Comparison of ENCODE assay signal across 19 cellular contexts in the genomic region with DNA sequence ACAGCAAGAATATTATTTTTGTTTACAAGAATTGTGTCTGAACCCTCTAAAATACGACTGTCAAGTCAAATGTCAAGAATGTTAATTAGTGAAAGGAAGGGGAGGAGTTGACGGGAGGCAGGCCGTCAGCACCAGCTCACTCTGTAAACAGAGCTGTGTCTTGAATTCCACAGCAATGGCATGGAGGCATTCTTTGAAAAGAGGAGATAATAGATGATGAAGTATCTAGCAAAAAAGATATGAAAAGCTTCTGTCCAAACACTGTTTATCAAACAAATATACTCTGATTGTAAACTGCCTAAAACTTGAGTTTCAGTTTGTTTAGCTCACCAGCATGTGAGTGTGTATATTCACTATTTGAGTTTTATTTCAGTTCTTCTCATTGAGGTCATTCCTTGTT.
A peak's percentile ranks its signal among the peaks of the same experiment; 100 is the strongest.
DNase-seq lines count a peak whose midpoint lies in the region; ATAC-seq and TF ChIP-seq lines count a peak whose summit lies in the region.
"Had no signal": no experiment of that assay in that cellular context is flagged by ENCODE, and none has a peak within 500 bp of the region (broad histone marks: within the 10 kb centered on the region; RNA-seq: fewer than 3 reads in every experiment).

No MANE protein-coding gene starts in this region.

- intact Hi-C loops in tibial artery (cut with DNase I; ENCODE audit: low total_unique reads) = no loop called here
- intact Hi-C loops in sciatic nerve (cut with DNase I) = no loop called here

- peaks cover 6% of the 10 kb centered on the region for H3K36me3 Mint-ChIP-seq in activated CD8-positive, alpha-beta memory T cell treated with anti-CD3 and anti-CD28 coated beads, Interleukin-2, amount 10 ng/mL, durations not matched to agents 7 days and 5 days
- H3K36me3 Mint-ChIP-seq: neural progenitor cell had no signal

- no peaks in the 10 kb centered on the region for H3K9me3 Mint-ChIP-seq in activated CD8-positive, alpha-beta memory T cell treated with anti-CD3 and anti-CD28 coated beads, Interleukin-2, amount 10 ng/mL, durations not matched to agents 7 days and 5 days (ENCODE audit: low read depth)
- H3K9me3 Mint-ChIP-seq: dendritic cell treated with granulocyte-macrophage colony-stimulating factor and Interleukin-4, amounts not matched to agents 40 ng/mL and 50 ng/mL, for 4 days; T-helper 1 cell treated with Interleukin-12 subunit alpha and Interleukin-12 subunit beta and Interleukin-4 antibody, amounts not matched to agents 30 μg/mL and 1 μg/mL, for 36 hours had no signal

- H3K4me1 Mint-ChIP-seq in activated CD8-positive, alpha-beta memory T cell treated with anti-CD3 and anti-CD28 coated beads, Interleukin-2, amount 10 ng/mL, durations not matched to agents 7 days and 5 days = peaks cover 9% of the 10 kb centered on the region

- no peaks in the 10 kb centered on the region for H3K27me3 ChIP-seq in tibial artery
- H3K27me3 ChIP-seq: ascending aorta, neural progenitor cell had no signal

- H3K4me3 ChIP-seq in tibial artery = no peak overlapping the region
- H3K4me3 ChIP-seq: ascending aorta, GM12878, neural progenitor cell, thoracic aorta had no signal

- CTCF ChIA-PET in activated CD8-positive, alpha-beta memory T cell treated with anti-CD3 and anti-CD28 coated beads, Interleukin-2, amount 10 ng/mL, durations not matched to agents 7 days and 5 days (lab: Charles Lee) = interaction anchor here (0.6 kb wide), 1 partner anchor 779 kb away, joined by 3 read pairs; no protein-coding TSS in a partner anchor

- TF ChIP-seq CTCF in tibial artery (IDR thresholded peaks at IDR 0.05) = no peak

- no peaks in the 10 kb centered on the region for H3K9me3 ChIP-seq in tibial artery
- H3K9me3 ChIP-seq: ascending aorta, thoracic aorta had no signal

- H3K36me3 ChIP-seq in tibial artery = no peaks in the 10 kb centered on the region
- H3K36me3 ChIP-seq: ascending aorta, neural progenitor cell, thoracic aorta had no signal

- DNase-seq in HT-29 (ENCODE audit: low spot score) = peak; percentile 29
- DNase-seq in astrocyte of the hippocampus (ENCODE audit: low read depth, low spot score) = peak; percentile 43
- peak; percentile 59 for DNase-seq in left kidney (ENCODE audit: low read depth, low spot score)
- DNase-seq in tibial artery = no peak
- no peak for DNase-seq in sciatic nerve (ENCODE audit: low spot score)
- DNase-seq in foreskin melanocyte = no peak
- DNase-seq in activated CD8-positive, alpha-beta memory T cell treated with anti-CD3 and anti-CD28 coated beads, Interleukin-2, amount 10 ng/mL, durations not matched to agents 7 days and 5 days = no peak
- DNase-seq: activated CD4-positive, CD25-positive, alpha-beta regulatory T cell; activated effector memory CD4-positive, alpha-beta T cell treated with Interleukin-2 at 50 U/mL for 16 hours; NCI-H2081; RPMI8226 had no signal

- peaks cover 0 to 52% (median 13%) of the 10 kb centered on the region in 4 donors for H3K4me1 ChIP-seq in tibial artery
- H3K4me1 ChIP-seq: neural progenitor cell had no signal

- ATAC-seq in sciatic nerve (no peak), GM18519 (IDR thresholded peaks at IDR 0.05; ENCODE audit: low FRiP score, unreplicated experiment) (no peak)
- ATAC-seq in activated CD8-positive, alpha-beta memory T cell treated with anti-CD3 and anti-CD28 coated beads, Interleukin-2, amount 10 ng/mL, durations not matched to agents 7 days and 5 days = no peak
- ATAC-seq: GM12878 had no signal

- H3K27ac Mint-ChIP-seq in activated CD8-positive, alpha-beta memory T cell treated with anti-CD3 and anti-CD28 coated beads, Interleukin-2, amount 10 ng/mL, durations not matched to agents 7 days and 5 days = no peak overlapping the region
- H3K27ac Mint-ChIP-seq: dendritic cell treated with granulocyte-macrophage colony-stimulating factor and Interleukin-4, amounts not matched to agents 40 ng/mL and 50 ng/mL, for 4 days; neural progenitor cell; T-helper 1 cell treated with Interleukin-12 subunit alpha and Interleukin-12 subunit beta and Interleukin-4 antibody, amounts not matched to agents 30 μg/mL and 1 μg/mL, for 36 hours had no signal

- no peak overlapping the region for H3K4me3 Mint-ChIP-seq in activated CD8-positive, alpha-beta memory T cell treated with anti-CD3 and anti-CD28 coated beads, Interleukin-2, amount 10 ng/mL, durations not matched to agents 7 days and 5 days
- H3K4me3 Mint-ChIP-seq: dendritic cell treated with granulocyte-macrophage colony-stimulating factor and Interleukin-4, amounts not matched to agents 40 ng/mL and 50 ng/mL, for 4 days; neural progenitor cell; T-helper 1 cell treated with Interleukin-12 subunit alpha and Interleukin-12 subunit beta and Interleukin-4 antibody, amounts not matched to agents 30 μg/mL and 1 μg/mL, for 36 hours had no signal

- H3K27ac ChIP-seq in tibial artery = peak overlapping the region; percentile 25 to 57
- H3K27ac ChIP-seq: C4-2B, neural progenitor cell, thoracic aorta had no signal

- H3K27me3 Mint-ChIP-seq in activated CD8-positive, alpha-beta memory T cell treated with anti-CD3 and anti-CD28 coated beads, Interleukin-2, amount 10 ng/mL, durations not matched to agents 7 days and 5 days = no peaks in the 10 kb centered on the region
- H3K27me3 Mint-ChIP-seq: dendritic cell treated with granulocyte-macrophage colony-stimulating factor and Interleukin-4, amounts not matched to agents 40 ng/mL and 50 ng/mL, for 4 days had no signal

Comparison
In these comparisons a context has a peak if more than half of its experiments do, and no peak if none do; other contexts are left out.
1. DNase-seq: peak in HT-29 (single experiment), astrocyte of the hippocampus (single experiment) and left kidney (single experiment); none in tibial artery (0 of 2), sciatic nerve (single experiment), foreskin melanocyte (single experiment) and activated CD8-positive, alpha-beta memory T cell treated with anti-CD3 and anti-CD28 coated beads, Interleukin-2, amount 10 ng/mL, durations not matched to agents 7 days and 5 days (single experiment).